Comparison of ENCODE assay signal across 8 cellular contexts in the genomic region with DNA sequence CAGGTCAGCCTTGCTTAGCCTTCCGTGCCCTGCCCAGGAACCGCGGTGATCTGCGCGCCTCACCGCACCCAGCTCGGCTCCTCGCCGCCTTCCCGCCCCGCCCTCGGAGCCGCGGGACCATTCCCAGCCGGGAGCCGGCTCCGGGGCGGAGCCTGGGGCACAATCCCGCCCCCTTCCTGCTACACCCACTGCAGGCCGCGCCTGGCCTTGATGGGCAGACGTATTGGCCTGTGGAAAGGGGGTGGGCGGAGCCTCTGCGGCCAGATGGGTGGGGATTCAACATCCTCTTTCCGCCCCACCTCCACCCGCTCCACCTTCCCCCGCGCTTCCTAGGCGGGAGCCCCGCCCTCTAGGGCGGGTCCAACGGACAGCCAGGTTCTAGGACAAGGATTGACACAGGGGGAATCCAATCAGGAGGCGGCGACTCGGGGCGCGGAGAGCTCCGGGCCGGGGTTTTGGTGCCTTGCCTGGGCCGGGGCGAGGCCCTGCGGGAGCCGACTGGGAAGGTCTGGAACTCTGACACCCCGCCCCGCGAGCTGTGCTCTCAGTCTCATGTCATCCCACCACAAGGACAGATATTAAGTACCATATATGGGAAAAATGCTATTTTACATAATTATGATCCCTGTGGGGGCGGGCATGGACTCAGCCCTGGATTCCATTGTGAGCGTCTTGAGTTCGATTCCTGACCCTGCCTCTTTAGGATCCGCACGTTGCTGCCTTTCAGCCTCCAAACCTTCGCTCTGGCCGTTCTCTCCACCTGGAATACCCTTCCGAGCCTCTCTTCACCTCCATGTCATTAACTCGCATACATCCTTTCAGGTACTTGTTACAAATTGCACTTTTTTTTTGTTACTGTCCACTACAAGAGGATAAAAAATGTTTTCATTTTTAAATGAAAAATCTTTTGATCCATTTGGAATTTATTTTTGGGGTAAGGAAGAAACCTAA. TPM values are rescaled to one million over a fixed set of nuclear protein-coding genes. Genes with fewer than 3 reads are reported as not detected.
A peak's percentile ranks its signal among the peaks of the same experiment; 100 is the strongest.
DNase-seq lines count a peak whose midpoint lies in the region; ATAC-seq and TF ChIP-seq lines count a peak whose summit lies in the region.

A gene (minus strand): TSS at position 54 of the 951 bp plus-strand sequence. CDS start 38,731 bp downstream, outside the sequence.

- H3K9me3 ChIP-seq in CD8-positive, alpha-beta T cell (ENCODE audit: low read length): no peaks in the 10 kb centered on the region
- H3K9me3 ChIP-seq in lower lobe of right lung: no peaks in the 10 kb centered on the region

- peaks cover 28% of the 10 kb centered on the region for H3K36me3 Mint-ChIP-seq in CD8-positive, alpha-beta T cell

- H3K27me3 Mint-ChIP-seq in CD8-positive, alpha-beta T cell (ENCODE audit: low read depth): no peaks in the 10 kb centered on the region

- no peaks in the 10 kb centered on the region for H3K27me3 ChIP-seq in CD8-positive, alpha-beta T cell (ENCODE audit: insufficient read depth, low read length)
- H3K27me3 ChIP-seq in lower lobe of right lung (ENCODE audit: low read depth): no peaks in the 10 kb centered on the region

- no peak for TF ChIP-seq CTCF in CD8-positive, alpha-beta T cell (IDR thresholded peaks at IDR 0.05)
- no peak for TF ChIP-seq CTCF in lower lobe of right lung (IDR thresholded peaks at IDR 0.05)

- H3K4me1 Mint-ChIP-seq in CD8-positive, alpha-beta T cell (ENCODE audit: low read depth): peaks cover 40% of the 10 kb centered on the region

- POLR2A ChIA-PET in CD8-positive, alpha-beta T cell (lab: Charles Lee): interaction anchor here (0.6 to 6.5 kb wide), 20 partner anchors 8 to 89 kb away, joined by 3 to 124 read pairs (median 4); no protein-coding TSS in a partner anchor

- no peaks in the 10 kb centered on the region for H3K36me3 ChIP-seq in CD8-positive, alpha-beta T cell (ENCODE audit: insufficient read depth, low read length)
- peaks cover 10% of the 10 kb centered on the region for H3K36me3 ChIP-seq in lower lobe of right lung

- intact Hi-C loops in CD8-positive, alpha-beta T cell (cut with DNase I, micrococcal nuclease): loop anchor here (1.0 to 10.0 kb wide), 9 partner anchors 17 to 847 kb away; a partner anchor contains a TSS
- intact Hi-C loops in lower lobe of right lung (cut with DNase I): no loop called here

- CTCF ChIA-PET in CD8-positive, alpha-beta T cell (lab: Charles Lee): interaction anchor here (0.9 to 1.5 kb wide), 6 partner anchors 10 to 87 kb away, joined by 3 to 7 read pairs (median 4); no protein-coding TSS in a partner anchor

- peak within 1 kb of the TSS; percentile 94 for H3K4me3 Mint-ChIP-seq in CD8-positive, alpha-beta T cell

- peak within 1 kb of the TSS; percentile 95 for H3K27ac Mint-ChIP-seq in CD8-positive, alpha-beta T cell

- peak within 1 kb of the TSS; percentile 79 for H3K27ac ChIP-seq in CD8-positive, alpha-beta T cell (ENCODE audit: low read depth, low read length)
- H3K27ac ChIP-seq in lower lobe of right lung: peak within 1 kb of the TSS; percentile 98

- peak; percentile 96 to 99 (median 98) for DNase-seq in CD8-positive, alpha-beta T cell
- DNase-seq in HS-5 (ENCODE audit: low read depth) (peak; percentile 99), lower lobe of right lung (peak; percentile 100)
- DNase-seq in NK-92 treated with Interleukin-12 subunit alpha and Interleukin-12 subunit beta, amount 100 ng/mL, for 24 hours (lab: John Stamatoyannopoulos, UW): peak; percentile 98
- peak; percentile 99 for DNase-seq in activated CD8-positive, alpha-beta memory T cell treated with anti-CD3 and anti-CD28 coated beads for 24 hours
- DNase-seq in effector CD4-positive, alpha-beta T cell: peak; percentile 97
- DNase-seq in stimulated activated CD4-positive, alpha-beta T cell treated with anti-CD3 and anti-CD28 coated beads, TNF-alpha, amount 100 ng/mL, for 24 hours (ENCODE audit: low read depth in 3 of 3): peak; percentile 98 to 100 (median 98)

- H3K4me1 ChIP-seq in CD8-positive, alpha-beta T cell (ENCODE audit: insufficient read depth, low read length): peaks cover 24% of the 10 kb centered on the region
- H3K4me1 ChIP-seq in lower lobe of right lung: peaks cover 41% of the 10 kb centered on the region

- H3K4me3 ChIP-seq in CD8-positive, alpha-beta T cell (ENCODE audit: low read depth, low read length): peak within 1 kb of the TSS; percentile 94
- H3K4me3 ChIP-seq in lower lobe of right lung: peak within 1 kb of the TSS; percentile 84

- ATAC-seq in CD8-positive, alpha-beta T cell: peak; percentile 77
- ATAC-seq in GM19467 (IDR thresholded peaks at IDR 0.05; ENCODE audit: unreplicated experiment) (peak; percentile 65), lower lobe of right lung (peak; percentile 92 to 97)

- H3K9me3 Mint-ChIP-seq in CD8-positive, alpha-beta T cell: no peaks in the 10 kb centered on the region

RNA-seq across cellular contexts. Expression of the gene that starts here (rescaled TPM):
- 100 to 1,000 TPM; 703 to 757 TPM for total RNA-seq in CD8-positive, alpha-beta T cell
- total RNA-seq in lower lobe of right lung: 659 TPM

Comparison
In these comparisons a context has a peak if more than half of its experiments do, and no peak if none do; other contexts are left out.
1. Peak in every context shown above with its lines: DNase-seq, ATAC-seq, H3K4me3 ChIP-seq and H3K27ac ChIP-seq.